In the genomic region with DNA sequence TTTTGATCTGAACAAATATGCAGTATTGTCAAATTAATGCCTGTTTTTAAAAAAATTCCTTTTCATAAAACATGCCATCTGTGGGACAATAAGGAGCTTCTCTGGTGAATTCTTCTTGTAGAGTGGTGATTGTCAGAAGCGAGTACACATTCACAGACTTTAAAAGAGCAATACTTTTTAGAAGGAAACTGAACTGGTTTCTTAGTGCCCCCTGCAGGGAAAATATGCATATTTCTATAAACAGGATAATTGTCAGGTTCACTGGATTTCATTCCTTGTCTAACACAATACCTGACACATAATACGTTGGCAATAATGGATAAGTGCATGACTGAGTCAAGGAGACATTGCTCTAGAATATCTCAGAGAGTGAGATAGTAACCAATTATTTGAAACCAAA, we compare ENCODE assay signal across 1 cellular context.
TF ChIP-seq lines count a peak whose summit lies in the region.

No MANE protein-coding gene starts in this region.

TF ChIP-seq in liver, 16 proteins besides CTCF, POLR2A, EP300 and RAD21 (continued from another document):
- TF ChIP-seq, protein P1, sequence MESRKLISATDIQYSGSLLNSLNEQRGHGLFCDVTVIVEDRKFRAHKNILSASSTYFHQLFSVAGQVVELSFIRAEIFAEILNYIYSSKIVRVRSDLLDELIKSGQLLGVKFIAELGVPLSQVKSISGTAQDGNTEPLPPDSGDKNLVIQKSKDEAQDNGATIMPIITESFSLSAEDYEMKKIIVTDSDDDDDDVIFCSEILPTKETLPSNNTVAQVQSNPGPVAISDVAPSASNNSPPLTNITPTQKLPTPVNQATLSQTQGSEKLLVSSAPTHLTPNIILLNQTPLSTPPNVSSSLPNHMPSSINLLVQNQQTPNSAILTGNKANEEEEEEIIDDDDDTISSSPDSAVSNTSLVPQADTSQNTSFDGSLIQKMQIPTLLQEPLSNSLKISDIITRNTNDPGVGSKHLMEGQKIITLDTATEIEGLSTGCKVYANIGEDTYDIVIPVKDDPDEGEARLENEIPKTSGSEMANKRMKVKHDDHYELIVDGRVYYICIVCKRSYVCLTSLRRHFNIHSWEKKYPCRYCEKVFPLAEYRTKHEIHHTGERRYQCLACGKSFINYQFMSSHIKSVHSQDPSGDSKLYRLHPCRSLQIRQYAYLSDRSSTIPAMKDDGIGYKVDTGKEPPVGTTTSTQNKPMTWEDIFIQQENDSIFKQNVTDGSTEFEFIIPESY (IDR thresholded peaks at IDR 0.05) = no peak
- no peak for TF ChIP-seq HNF4A (conservative IDR thresholded peaks at IDR 0.05)
- TF ChIP-seq NR2F2 (IDR thresholded peaks at IDR 0.05) = no peak
- TF ChIP-seq TAF1 (conservative IDR thresholded peaks at IDR 0.05) = no peak
- TF ChIP-seq, protein P2, sequence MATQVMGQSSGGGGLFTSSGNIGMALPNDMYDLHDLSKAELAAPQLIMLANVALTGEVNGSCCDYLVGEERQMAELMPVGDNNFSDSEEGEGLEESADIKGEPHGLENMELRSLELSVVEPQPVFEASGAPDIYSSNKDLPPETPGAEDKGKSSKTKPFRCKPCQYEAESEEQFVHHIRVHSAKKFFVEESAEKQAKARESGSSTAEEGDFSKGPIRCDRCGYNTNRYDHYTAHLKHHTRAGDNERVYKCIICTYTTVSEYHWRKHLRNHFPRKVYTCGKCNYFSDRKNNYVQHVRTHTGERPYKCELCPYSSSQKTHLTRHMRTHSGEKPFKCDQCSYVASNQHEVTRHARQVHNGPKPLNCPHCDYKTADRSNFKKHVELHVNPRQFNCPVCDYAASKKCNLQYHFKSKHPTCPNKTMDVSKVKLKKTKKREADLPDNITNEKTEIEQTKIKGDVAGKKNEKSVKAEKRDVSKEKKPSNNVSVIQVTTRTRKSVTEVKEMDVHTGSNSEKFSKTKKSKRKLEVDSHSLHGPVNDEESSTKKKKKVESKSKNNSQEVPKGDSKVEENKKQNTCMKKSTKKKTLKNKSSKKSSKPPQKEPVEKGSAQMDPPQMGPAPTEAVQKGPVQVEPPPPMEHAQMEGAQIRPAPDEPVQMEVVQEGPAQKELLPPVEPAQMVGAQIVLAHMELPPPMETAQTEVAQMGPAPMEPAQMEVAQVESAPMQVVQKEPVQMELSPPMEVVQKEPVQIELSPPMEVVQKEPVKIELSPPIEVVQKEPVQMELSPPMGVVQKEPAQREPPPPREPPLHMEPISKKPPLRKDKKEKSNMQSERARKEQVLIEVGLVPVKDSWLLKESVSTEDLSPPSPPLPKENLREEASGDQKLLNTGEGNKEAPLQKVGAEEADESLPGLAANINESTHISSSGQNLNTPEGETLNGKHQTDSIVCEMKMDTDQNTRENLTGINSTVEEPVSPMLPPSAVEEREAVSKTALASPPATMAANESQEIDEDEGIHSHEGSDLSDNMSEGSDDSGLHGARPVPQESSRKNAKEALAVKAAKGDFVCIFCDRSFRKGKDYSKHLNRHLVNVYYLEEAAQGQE (IDR thresholded peaks at IDR 0.05) = no peak
